In the genomic region with DNA sequence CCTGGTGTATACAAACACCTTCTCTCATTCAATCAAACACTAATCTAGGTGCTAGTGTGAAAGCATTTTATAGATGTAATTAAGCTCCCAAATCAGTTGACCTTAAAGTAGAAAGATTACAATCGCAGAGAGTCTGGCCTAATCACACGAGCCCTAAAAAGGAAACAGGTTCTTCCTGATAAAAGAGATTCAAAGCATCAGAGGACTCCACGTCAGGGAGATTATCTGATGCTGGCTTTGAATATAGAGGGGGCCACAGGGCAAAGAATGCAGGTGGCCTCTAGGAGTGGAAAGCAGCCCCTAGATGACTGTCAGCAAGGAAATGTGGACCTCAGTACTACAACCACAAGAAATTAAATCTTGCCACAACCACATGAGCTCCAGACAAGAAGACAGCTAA, we compare ENCODE assay signal across 30 cellular contexts.
"Had no signal": no experiment of that assay in that cellular context is flagged by ENCODE, and none has a peak within 500 bp of the region (broad histone marks: within the 10 kb centered on the region; RNA-seq: fewer than 3 reads in every experiment).

No MANE protein-coding gene starts in this region.

- H3K27ac ChIP-seq: ascending aorta, pancreas, prostate gland, tibial nerve, WERI-Rb-1 had no signal

- H3K4me1 Mint-ChIP-seq: activated naive CD4-positive, alpha-beta T cell treated with anti-CD3 and anti-CD28 coated beads, Interleukin-2, amount 10 ng/mL, durations not matched to agents 7 days and 5 days; mesothelial cell of epicardium; neural crest cell had no signal

- H3K36me3 Mint-ChIP-seq: activated naive CD4-positive, alpha-beta T cell treated with anti-CD3 and anti-CD28 coated beads, Interleukin-2, amount 10 ng/mL, durations not matched to agents 7 days and 5 days had no signal

- H3K4me1 ChIP-seq: ascending aorta, prostate gland had no signal

- H3K27me3 Mint-ChIP-seq: activated naive CD4-positive, alpha-beta T cell treated with anti-CD3 and anti-CD28 coated beads, Interleukin-2, amount 10 ng/mL, durations not matched to agents 7 days and 5 days; activated naive CD8-positive, alpha-beta T cell treated with anti-CD3 and anti-CD28 coated beads, Interleukin-2, amount 10 ng/mL, durations not matched to agents 7 days and 5 days; naive thymus-derived CD8-positive, alpha-beta T cell had no signal

- H3K27me3 ChIP-seq: ascending aorta, pancreas, tibial nerve had no signal

- H3K36me3 ChIP-seq: pancreas, prostate gland, WERI-Rb-1 had no signal

- H3K4me3 ChIP-seq: ascending aorta, pancreas, prostate gland, tibial nerve had no signal

- FAIRE-seq: keratinocyte had no signal

- DNase-seq: activated CD4-positive, alpha-beta T cell treated with anti-CD3 and anti-CD28 coated beads for 48 hours; activated CD4-positive, alpha-beta T cell treated with anti-CD3 and anti-CD28 coated beads, Interleukin-2, amount 50 U/mL, for 48 hours; activated CD8-positive, alpha-beta memory T cell treated with anti-CD3 and anti-CD28 coated beads for 24 hours; activated CD8-positive, alpha-beta memory T cell treated with anti-CD3 and anti-CD28 coated beads, Interleukin-2, amount 50 U/mL, for 4 hours; activated effector memory CD4-positive, alpha-beta T cell treated with anti-CD3 and anti-CD28 coated beads, Interleukin-2, amount 50 U/mL, for 16 hours; activated naive CD4-positive, alpha-beta T cell treated with anti-CD3 and anti-CD28 coated beads, Interleukin-2, amount 10 ng/mL, durations not matched to agents 7 days and 5 days; activated naive CD8-positive, alpha-beta T cell treated with anti-CD3 and anti-CD28 coated beads, Interleukin-2, amount 10 ng/mL, durations not matched to agents 7 days and 5 days; activated T-cell treated with anti-CD3 and anti-CD28 coated beads, Interleukin-2, amount 50 U/mL, for 1 hour; caudate nucleus; cortex of kidney; foreskin fibroblast; head of caudate nucleus; hippocampal formation; left cardiac atrium; mammary epithelial cell; naive thymus-derived CD8-positive, alpha-beta T cell; nucleus accumbens; pancreas; stimulated activated naive CD4-positive, alpha-beta T cell; WERI-Rb-1 had no signal

- H3K4me3 Mint-ChIP-seq: activated naive CD4-positive, alpha-beta T cell treated with anti-CD3 and anti-CD28 coated beads, Interleukin-2, amount 10 ng/mL, durations not matched to agents 7 days and 5 days; activated naive CD8-positive, alpha-beta T cell treated with anti-CD3 and anti-CD28 coated beads, Interleukin-2, amount 10 ng/mL, durations not matched to agents 7 days and 5 days; activated T-helper 1 cell treated with anti-CD3 and anti-CD28 coated beads, Interleukin-12 subunit alpha, Interleukin-12 subunit beta, Interleukin-2, Interleukin-4 antibody, amounts not matched to agents 30 ng/mL and 10 ng/mL and 1 ng/mL, durations not matched to agents 14 hours and 24 hours and 36 hours; mesothelial cell of epicardium; naive thymus-derived CD8-positive, alpha-beta T cell; neural crest cell; T-helper 2 cell treated with Interferon-gamma antibody and Interleukin-4, amounts not matched to agents 5 μg/mL and 100 μg/mL, for 36 hours had no signal

- H3K9me3 ChIP-seq: ascending aorta, pancreas, prostate gland, tibial nerve had no signal

- ATAC-seq: activated CD4-positive, CD25-positive, alpha-beta regulatory T cell treated with anti-CD3 and anti-CD28 coated beads, Interleukin-2, amount 50 U/mL, for 24 hours; esophagus mucosa; left cardiac atrium; naive thymus-derived CD8-positive, alpha-beta T cell; pancreas had no signal

- H3K27ac Mint-ChIP-seq: activated naive CD4-positive, alpha-beta T cell treated with anti-CD3 and anti-CD28 coated beads, Interleukin-2, amount 10 ng/mL, durations not matched to agents 7 days and 5 days; activated naive CD8-positive, alpha-beta T cell treated with anti-CD3 and anti-CD28 coated beads, Interleukin-2, amount 10 ng/mL, durations not matched to agents 7 days and 5 days; activated T-helper 1 cell treated with anti-CD3 and anti-CD28 coated beads, Interleukin-12 subunit alpha, Interleukin-12 subunit beta, Interleukin-2, Interleukin-4 antibody, amounts not matched to agents 30 ng/mL and 10 ng/mL and 1 ng/mL, durations not matched to agents 14 hours and 24 hours and 36 hours; mesothelial cell of epicardium; T-helper 2 cell treated with Interferon-gamma antibody and Interleukin-4, amounts not matched to agents 5 μg/mL and 100 μg/mL, for 36 hours had no signal

- H3K9me3 Mint-ChIP-seq: activated naive CD4-positive, alpha-beta T cell treated with anti-CD3 and anti-CD28 coated beads, Interleukin-2, amount 10 ng/mL, durations not matched to agents 7 days and 5 days; activated naive CD8-positive, alpha-beta T cell treated with anti-CD3 and anti-CD28 coated beads, Interleukin-2, amount 10 ng/mL, durations not matched to agents 7 days and 5 days; activated T-helper 1 cell treated with anti-CD3 and anti-CD28 coated beads, Interleukin-12 subunit alpha, Interleukin-12 subunit beta, Interleukin-2, Interleukin-4 antibody, amounts not matched to agents 30 ng/mL and 10 ng/mL and 1 ng/mL, durations not matched to agents 14 hours and 24 hours and 36 hours; mesothelial cell of epicardium; T-helper 2 cell treated with Interferon-gamma antibody and Interleukin-4, amounts not matched to agents 5 μg/mL and 100 μg/mL, for 36 hours had no signal
